In the genomic region with DNA sequence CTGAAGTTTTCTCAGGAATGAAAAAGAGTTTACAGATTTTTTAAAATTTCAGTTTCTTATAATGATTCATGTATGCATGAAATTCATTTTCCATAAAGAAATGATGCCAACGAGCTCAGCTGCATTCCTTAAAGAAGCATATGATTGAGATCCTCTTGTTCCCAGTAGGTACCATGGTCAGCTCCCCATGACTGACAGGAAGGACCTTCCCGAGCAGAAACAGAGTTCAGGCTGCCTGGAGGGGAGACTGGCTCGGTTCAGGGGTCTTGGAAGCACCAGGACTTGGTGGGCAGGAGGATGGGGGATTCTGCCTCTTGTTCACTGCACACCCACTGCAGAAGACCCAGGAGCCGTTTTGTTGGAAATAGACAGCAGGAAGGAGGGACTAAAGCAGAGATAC, we compare ENCODE assay signal across 16 cellular contexts.
DNase-seq lines count a peak whose midpoint lies in the region; ATAC-seq, FAIRE-seq and TF ChIP-seq lines count a peak whose summit lies in the region.
"Had no signal": no experiment of that assay in that cellular context is flagged by ENCODE, and none has a peak within 500 bp of the region (broad histone marks: within the 10 kb centered on the region; RNA-seq: fewer than 3 reads in every experiment).

No MANE protein-coding gene starts in this region.

- no peaks in the 10 kb centered on the region for H3K4me1 Mint-ChIP-seq in endothelial cell (ENCODE audit: unreplicated experiment)
- H3K4me1 Mint-ChIP-seq in nephron progenitor cell = no peaks in the 10 kb centered on the region
- H3K4me1 Mint-ChIP-seq: CD4-positive, alpha-beta memory T cell had no signal

- H3K36me3 Mint-ChIP-seq in endothelial cell (ENCODE audit: low read depth, unreplicated experiment) (no peaks in the 10 kb centered on the region), nephron progenitor cell (ENCODE audit: low read depth) (no peaks in the 10 kb centered on the region)
- H3K36me3 Mint-ChIP-seq: CD4-positive, alpha-beta memory T cell had no signal

- no peaks in the 10 kb centered on the region for H3K4me1 ChIP-seq in A549
- H3K4me1 ChIP-seq: BE2C, HAP-1 had no signal

- no peak for FAIRE-seq in A549 (lab: Jason Lieb, UNC)
- FAIRE-seq: A204.1, GM12891, H1 had no signal

- H3K27ac Mint-ChIP-seq in endothelial cell (ENCODE audit: unreplicated experiment) (no peak overlapping the region), nephron progenitor cell (no peak overlapping the region)
- H3K27ac Mint-ChIP-seq: CD4-positive, alpha-beta memory T cell; HFFc6 had no signal

- no peak for DNase-seq in A549 (ENCODE audit: low read depth in 1 of 2, low spot score in 1 of 2)
- peak; percentile 30 for DNase-seq in endothelial cell (ENCODE audit: low spot score)
- DNase-seq in nephron progenitor cell = peak; percentile 21
- no peak for DNase-seq in 8988T
- no peak for DNase-seq in activated CD8-positive, alpha-beta memory T cell treated with anti-CD3 and anti-CD28 coated beads, Interleukin-2, amount 50 U/mL, for 48 hours
- no peak for DNase-seq in NCI-H345 (lab: John Stamatoyannopoulos, UW)
- no peak for DNase-seq in RPMI8226
- DNase-seq: BE2C; CD4-positive, alpha-beta memory T cell; HFFc6 had no signal

- H3K4me3 ChIP-seq in A549 = no peak overlapping the region
- H3K4me3 ChIP-seq: HAP-1 had no signal

- no peak for ATAC-seq in A549

- no peak for TF ChIP-seq POLR2A in A549 (IDR thresholded peaks at IDR 0.05; ENCODE audit: low read length)

- 1% methylated on average over 4 of the region's 4 CpGs for WGBS in A549 (ENCODE audit: missing lambda C conversion rate)

- TF ChIP-seq EP300 in A549 (IDR thresholded peaks at IDR 0.05) (no peak), Ishikawa (IDR thresholded peaks at IDR 0.05; ENCODE audit: borderline replicate concordance) (no peak)

- H3K27me3 Mint-ChIP-seq in endothelial cell (ENCODE audit: unreplicated experiment) (no peaks in the 10 kb centered on the region), nephron progenitor cell (ENCODE audit: low read depth, poor library complexity) (peaks cover 8% of the 10 kb centered on the region)
- H3K27me3 Mint-ChIP-seq: CD4-positive, alpha-beta memory T cell had no signal

- TF ChIP-seq CTCF in A549 (IDR thresholded peaks at IDR 0.05) (no peak), endothelial cell (IDR thresholded peaks at IDR 0.05; ENCODE audit: unreplicated experiment) (no peak), nephron progenitor cell (IDR thresholded peaks at IDR 0.05) (no peak)

- H3K4me3 Mint-ChIP-seq in endothelial cell (ENCODE audit: unreplicated experiment) (no peak overlapping the region), nephron progenitor cell (no peak overlapping the region)
- H3K4me3 Mint-ChIP-seq: CD4-positive, alpha-beta memory T cell; HFFc6 had no signal

- no peak overlapping the region for H3K4me2 ChIP-seq in A549

- no peak for TF ChIP-seq RAD21 in A549 (conservative IDR thresholded peaks at IDR 0.05 in 1 of 2, IDR thresholded peaks at IDR 0.05 in 1 of 2)
- TF ChIP-seq RAD21 in Ishikawa (IDR thresholded peaks at IDR 0.05; ENCODE audit: low read depth) = no peak

- no peak overlapping the region for H3K27ac ChIP-seq in A549
- H3K27ac ChIP-seq: C4-2B had no signal

- CTCF ChIA-PET in A549 (lab: Yijun Ruan, JAX) = no interaction called here

- H3K9me3 ChIP-seq in A549 = no peaks in the 10 kb centered on the region
- H3K9me3 ChIP-seq: BE2C, HAP-1 had no signal

- POLR2A ChIA-PET in A549 (lab: Yijun Ruan, JAX) = no interaction called here

- no peaks in the 10 kb centered on the region for H3K9me3 Mint-ChIP-seq in endothelial cell (ENCODE audit: unreplicated experiment)
- H3K9me3 Mint-ChIP-seq in nephron progenitor cell = no peaks in the 10 kb centered on the region
- H3K9me3 Mint-ChIP-seq: HFFc6 had no signal

TF ChIP-seq in A549, 52 proteins besides CTCF, POLR2A, EP300 and RAD21:
- TF ChIP-seq, protein P1, sequence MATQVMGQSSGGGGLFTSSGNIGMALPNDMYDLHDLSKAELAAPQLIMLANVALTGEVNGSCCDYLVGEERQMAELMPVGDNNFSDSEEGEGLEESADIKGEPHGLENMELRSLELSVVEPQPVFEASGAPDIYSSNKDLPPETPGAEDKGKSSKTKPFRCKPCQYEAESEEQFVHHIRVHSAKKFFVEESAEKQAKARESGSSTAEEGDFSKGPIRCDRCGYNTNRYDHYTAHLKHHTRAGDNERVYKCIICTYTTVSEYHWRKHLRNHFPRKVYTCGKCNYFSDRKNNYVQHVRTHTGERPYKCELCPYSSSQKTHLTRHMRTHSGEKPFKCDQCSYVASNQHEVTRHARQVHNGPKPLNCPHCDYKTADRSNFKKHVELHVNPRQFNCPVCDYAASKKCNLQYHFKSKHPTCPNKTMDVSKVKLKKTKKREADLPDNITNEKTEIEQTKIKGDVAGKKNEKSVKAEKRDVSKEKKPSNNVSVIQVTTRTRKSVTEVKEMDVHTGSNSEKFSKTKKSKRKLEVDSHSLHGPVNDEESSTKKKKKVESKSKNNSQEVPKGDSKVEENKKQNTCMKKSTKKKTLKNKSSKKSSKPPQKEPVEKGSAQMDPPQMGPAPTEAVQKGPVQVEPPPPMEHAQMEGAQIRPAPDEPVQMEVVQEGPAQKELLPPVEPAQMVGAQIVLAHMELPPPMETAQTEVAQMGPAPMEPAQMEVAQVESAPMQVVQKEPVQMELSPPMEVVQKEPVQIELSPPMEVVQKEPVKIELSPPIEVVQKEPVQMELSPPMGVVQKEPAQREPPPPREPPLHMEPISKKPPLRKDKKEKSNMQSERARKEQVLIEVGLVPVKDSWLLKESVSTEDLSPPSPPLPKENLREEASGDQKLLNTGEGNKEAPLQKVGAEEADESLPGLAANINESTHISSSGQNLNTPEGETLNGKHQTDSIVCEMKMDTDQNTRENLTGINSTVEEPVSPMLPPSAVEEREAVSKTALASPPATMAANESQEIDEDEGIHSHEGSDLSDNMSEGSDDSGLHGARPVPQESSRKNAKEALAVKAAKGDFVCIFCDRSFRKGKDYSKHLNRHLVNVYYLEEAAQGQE (IDR thresholded peaks at IDR 0.05) = peak; percentile 30; the same call in 1 of the 2 replicates
- no peak for TF ChIP-seq JUN (IDR thresholded peaks at IDR 0.05)
TF ChIP-seq in A549: peak in this region for 1.

TF ChIP-seq in Ishikawa, 13 proteins besides CTCF, POLR2A, EP300 and RAD21:
- TF ChIP-seq, protein P1 (IDR thresholded peaks at IDR 0.05; ENCODE audit: low read depth) = peak; percentile 53; the same call in 1 of the 2 replicates
- TF ChIP-seq CREB1 (IDR thresholded peaks at IDR 0.05; ENCODE audit: low read depth) = no peak

Comparison
In these comparisons a context has a peak if more than half of its experiments do, and no peak if none do; other contexts are left out.
1. DNase-seq: peak in endothelial cell (single experiment) and nephron progenitor cell (single experiment); none in A549 (0 of 2), 8988T (single experiment), activated CD8-positive, alpha-beta memory T cell treated with anti-CD3 and anti-CD28 coated beads, Interleukin-2, amount 50 U/mL, for 48 hours (single experiment), NCI-H345 (single experiment) and RPMI8226 (single experiment).